Comparison of ENCODE assay signal across 7 cellular contexts in genomic region chrX:152831391-152831790, GRCh38. TPM values are rescaled to one million over a fixed set of nuclear protein-coding genes. Genes with fewer than 3 reads are reported as not detected.
DNase-seq lines count a peak whose midpoint lies in the region; ATAC-seq and TF ChIP-seq lines count a peak whose summit lies in the region.

No MANE protein-coding gene starts in this region.

- H3K27ac ChIP-seq in HL-60 (replicated peaks) = peak overlapping the region; percentile 79
- peak overlapping the region; percentile 37 for H3K27ac ChIP-seq in stomach smooth muscle (ENCODE audit: low read length)

- no peaks in the 10 kb centered on the region for H3K9me3 Mint-ChIP-seq in activated T-helper 17 cell treated with anti-CD3 and anti-CD28 coated beads, Interleukin-2, amount 50 U/mL, for 72 hours

- H3K36me3 Mint-ChIP-seq in activated T-helper 17 cell treated with anti-CD3 and anti-CD28 coated beads, Interleukin-2, amount 50 U/mL, for 72 hours (ENCODE audit: low read depth) = peaks cover 5% of the 10 kb centered on the region

- H3K9me3 ChIP-seq in iPS-18c (ENCODE audit: control insufficient read depth, insufficient read depth, low read length) (peaks cover 6% of the 10 kb centered on the region), stomach smooth muscle (ENCODE audit: control insufficient read depth in 2 of 2, low read length in 2 of 2) (no peaks in the 10 kb centered on the region)

- no peak for TF ChIP-seq CTCF in HL-60 (IDR thresholded peaks at IDR 0.05; ENCODE audit: insufficient read depth, low read length)

- peak overlapping the region; percentile 90 for H3K4me3 Mint-ChIP-seq in activated T-helper 17 cell treated with anti-CD3 and anti-CD28 coated beads, Interleukin-2, amount 50 U/mL, for 72 hours

- DNase-seq in HL-60 (ENCODE audit: low read depth in 1 of 2, low spot score in 1 of 2) (no peak), NCI-H128 (lab: John Stamatoyannopoulos, UW; ENCODE audit: unreplicated experiment) (no peak)
- no peak for DNase-seq in activated CD8-positive, alpha-beta memory T cell treated with anti-CD3 and anti-CD28 coated beads for 24 hours

- peaks cover 10% of the 10 kb centered on the region for H3K4me1 ChIP-seq in stomach smooth muscle (ENCODE audit: control insufficient read depth, insufficient read depth, low read length)

- ATAC-seq in activated T-helper 17 cell treated with anti-CD3 and anti-CD28 coated beads, Interleukin-2, amount 50 U/mL, for 72 hours (replicated peaks) = no peak
- ATAC-seq in HG03439 (IDR thresholded peaks at IDR 0.05; ENCODE audit: unreplicated experiment) = no peak

- peaks cover 0 to 5% of the 10 kb centered on the region in 2 donors for H3K36me3 ChIP-seq in stomach smooth muscle (ENCODE audit: control insufficient read depth in 2 of 2, insufficient read depth in 2 of 2, low read length in 2 of 2)

- H3K4me1 Mint-ChIP-seq in activated T-helper 17 cell treated with anti-CD3 and anti-CD28 coated beads, Interleukin-2, amount 50 U/mL, for 72 hours = peaks cover 10% of the 10 kb centered on the region

- no peaks in the 10 kb centered on the region for H3K27me3 ChIP-seq in HL-60 (ENCODE audit: insufficient read depth, poor library complexity, severe bottlenecking)
- H3K27me3 ChIP-seq in stomach smooth muscle (ENCODE audit: control insufficient read depth in 1 of 2, insufficient read depth in 2 of 2, low read length in 2 of 2) = no peaks in the 10 kb centered on the region

- H3K9ac ChIP-seq in stomach smooth muscle (ENCODE audit: low read length in 2 of 2) = peak overlapping the region; percentile 82 to 86

- no peaks in the 10 kb centered on the region for H3K27me3 Mint-ChIP-seq in activated T-helper 17 cell treated with anti-CD3 and anti-CD28 coated beads, Interleukin-2, amount 50 U/mL, for 72 hours

- peak overlapping the region; percentile 79 for H3K4me3 ChIP-seq in HL-60 (replicated peaks; ENCODE audit: insufficient read depth, low read length)
- peak overlapping the region; percentile 54 for H3K4me3 ChIP-seq in iPS-18c (ENCODE audit: insufficient read depth, low read depth, low read length)
- H3K4me3 ChIP-seq in stomach smooth muscle (ENCODE audit: low read length in 2 of 2) = peak overlapping the region; percentile 64 to 80

- peak overlapping the region; percentile 96 for H3K27ac Mint-ChIP-seq in activated T-helper 17 cell treated with anti-CD3 and anti-CD28 coated beads, Interleukin-2, amount 50 U/mL, for 72 hours

RNA-seq across cellular contexts. Expression of gene NSDHL, which starts 0.5 kb away (rescaled TPM):
- 10 to 100 TPM; 12.2 to 20.2 TPM for total RNA-seq in activated T-helper 17 cell treated with anti-CD3 and anti-CD28 coated beads, Interleukin-2, amount 50 U/mL, for 72 hours

RNA-seq across cellular contexts. Expression of gene CETN2, which starts 0.8 kb away (rescaled TPM):
- 1 to 10 TPM; 5.2 to 7.0 TPM for total RNA-seq in activated T-helper 17 cell treated with anti-CD3 and anti-CD28 coated beads, Interleukin-2, amount 50 U/mL, for 72 hours
